Comparison of ENCODE assay signal across 15 cellular contexts in genomic region chr16:86880316-86881117, GRCh38.
"Had no signal": no experiment of that assay in that cellular context is flagged by ENCODE, and none has a peak within 500 bp of the region (broad histone marks: within the 10 kb centered on the region; RNA-seq: fewer than 3 reads in every experiment).

No MANE protein-coding gene starts in this region.

- H3K9ac ChIP-seq: parathyroid adenoma had no signal

- H3K4me1 ChIP-seq: left lung had no signal

- H2AFZ ChIP-seq: parathyroid adenoma had no signal

- H3K79me2 ChIP-seq: parathyroid adenoma had no signal

- H3K9me3 ChIP-seq: heart right ventricle, left lung, vagina had no signal

- FAIRE-seq: endometrium, keratinocyte had no signal

- DNase-seq: activated CD4-positive, alpha-beta T cell treated with anti-CD3 and anti-CD28 coated beads for 4 hours; activated naive CD4-positive, alpha-beta T cell treated with anti-CD3 and anti-CD28 coated beads, Interleukin-2, amount 50 U/mL, for 16 hours; amniotic stem cell; foreskin melanocyte; heart right ventricle; left lung; mesendoderm; T-helper 1 cell; WERI-Rb-1 had no signal

- H3K36me3 ChIP-seq: heart right ventricle, left lung, vagina, WERI-Rb-1 had no signal

- ATAC-seq: esophagus mucosa, heart right ventricle, left lung had no signal

- H3K36me3 Mint-ChIP-seq: brain had no signal

- H3K27ac ChIP-seq: heart right ventricle, left lung, parathyroid adenoma, vagina, WERI-Rb-1 had no signal

- H3K4me3 ChIP-seq: heart right ventricle, left lung, vagina had no signal

- H3K27me3 ChIP-seq: vagina had no signal
